ENCODE assay signal across 2 cellular contexts in genomic region chr1:170670751-170671628, GRCh38.
TF ChIP-seq lines count a peak whose summit lies in the region.

No MANE protein-coding gene starts in this region.

TF ChIP-seq in endothelial cell of umbilical vein, 7 proteins besides CTCF, POLR2A, EP300 and RAD21 (continued from another document):
- no peak for TF ChIP-seq POLR2AphosphoS5 (IDR thresholded peaks at IDR 0.05; ENCODE audit: insufficient read depth, low read depth, low read length)
- no peak for TF ChIP-seq EZH2 (IDR thresholded peaks at IDR 0.05; ENCODE audit: borderline replicate concordance, low read depth, low read length, severe bottlenecking)

TF ChIP-seq in neural cell, 6 proteins besides CTCF, POLR2A, EP300 and RAD21:
- TF ChIP-seq REST (IDR thresholded peaks at IDR 0.05; ENCODE audit: borderline replicate concordance): no peak
- no peak for TF ChIP-seq SMC3 (conservative IDR thresholded peaks at IDR 0.05; ENCODE audit: poor library complexity)
- no peak for TF ChIP-seq TAF1 (IDR thresholded peaks at IDR 0.05; ENCODE audit: low read depth)
- no peak for TF ChIP-seq MXI1 (conservative IDR thresholded peaks at IDR 0.05; ENCODE audit: poor library complexity, severe bottlenecking)
- no peak for TF ChIP-seq EZH2 (IDR thresholded peaks at IDR 0.05; ENCODE audit: borderline replicate concordance, insufficient read depth, low read length, poor library complexity, severe bottlenecking)
TF ChIP-seq in neural cell: peak in this region for 0.
